11 cellular contexts compared by ENCODE assay signal in the genomic region with DNA sequence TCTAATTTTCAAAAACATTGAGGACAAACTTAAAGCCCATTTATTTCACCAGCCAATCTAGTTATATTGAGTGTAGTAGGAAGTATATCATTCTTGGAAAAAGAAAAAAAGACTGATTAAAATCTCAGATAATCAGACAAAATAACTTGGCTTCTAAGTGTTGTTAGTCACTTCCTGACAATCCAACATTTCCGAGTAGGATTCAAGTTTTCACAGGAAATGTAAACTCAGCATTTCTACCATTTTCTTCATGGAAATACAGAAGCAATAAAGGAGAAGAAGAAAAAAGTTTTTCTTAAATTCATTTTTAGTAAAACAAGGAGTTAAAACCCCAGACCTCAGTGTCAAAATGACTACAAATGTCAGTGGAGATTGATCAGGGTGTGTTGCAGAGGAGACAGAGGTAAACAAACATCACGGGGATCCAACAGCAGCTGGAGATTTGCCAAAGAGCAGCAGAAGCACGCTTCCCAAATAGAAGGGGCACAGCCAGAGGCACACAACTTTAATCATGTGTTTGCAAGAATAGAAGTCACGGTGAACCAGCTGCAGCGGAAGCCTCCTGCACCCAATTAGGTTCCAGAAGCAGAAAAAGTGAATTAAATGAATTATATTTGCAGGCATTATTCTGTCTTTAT.
A peak's percentile ranks its signal among the peaks of the same experiment; 100 is the strongest.
DNase-seq lines count a peak whose midpoint lies in the region; ATAC-seq and TF ChIP-seq lines count a peak whose summit lies in the region.
"Had no signal": no experiment of that assay in that cellular context is flagged by ENCODE, and none has a peak within 500 bp of the region (broad histone marks: within the 10 kb centered on the region; RNA-seq: fewer than 3 reads in every experiment).

No MANE protein-coding gene starts in this region.

- no peaks in the 10 kb centered on the region for H3K36me3 ChIP-seq in A673 (ENCODE audit: insufficient read depth, low read length, poor library complexity, severe bottlenecking)
- H3K36me3 ChIP-seq: colonic mucosa, heart right ventricle had no signal

- TF ChIP-seq CTCF in A673 (conservative IDR thresholded peaks at IDR 0.05; ENCODE audit: low read depth, low read length) (no peak), choroid plexus epithelial cell (conservative IDR thresholded peaks at IDR 0.05; ENCODE audit: low read depth, low read length) (no peak)

- CTCF ChIA-PET in A673 (lab: Charles Lee) = no interaction called here

- peak overlapping the region; percentile 57 for H3K27ac ChIP-seq in A673 (ENCODE audit: low read depth, low read length, poor library complexity, severe bottlenecking)
- H3K27ac ChIP-seq: C4-2B, colonic mucosa, heart right ventricle had no signal

- POLR2A ChIA-PET in A673 (lab: Charles Lee; ENCODE audit: low non-redundant PET) = no interaction called here

- DNase-seq in A673 (ENCODE audit: low spot score) (peak; percentile 79), HT-29 (ENCODE audit: low spot score) (peak; percentile 4), NCI-H774 (lab: John Stamatoyannopoulos, UW) (peak; percentile 66), choroid plexus epithelial cell (ENCODE audit: low read depth) (peak; percentile 30), NCI-H1436 (lab: John Stamatoyannopoulos, UW) (no peak), hepatic stellate cell (ENCODE audit: low spot score) (no peak)
- DNase-seq: colonic mucosa, heart right ventricle had no signal

- H3K4me1 ChIP-seq in A673 (ENCODE audit: insufficient read depth, low read length, poor library complexity, severe bottlenecking) = peaks cover 4% of the 10 kb centered on the region
- H3K4me1 ChIP-seq: colonic mucosa had no signal

- no TSS peak for BruUV-seq in A673 (replicated peaks; lab: Mats Ljungman, UMichigan)

- no peaks in the 10 kb centered on the region for H3K27me3 ChIP-seq in A673 (replicated peaks; ENCODE audit: insufficient read depth, low read depth, low read length, poor library complexity)
- H3K27me3 ChIP-seq: colonic mucosa had no signal

- ATAC-seq in GM21447 (IDR thresholded peaks at IDR 0.05; ENCODE audit: unreplicated experiment) = no peak
- ATAC-seq in GM18520 (IDR thresholded peaks at IDR 0.05; ENCODE audit: unreplicated experiment) = no peak
- ATAC-seq: heart right ventricle had no signal

- H3K4me3 ChIP-seq in A673 (ENCODE audit: low read depth, low read length, poor library complexity, severe bottlenecking) (peak overlapping the region; percentile 8), choroid plexus epithelial cell (ENCODE audit: low read depth, low read length) (no peak overlapping the region)
- H3K4me3 ChIP-seq: colonic mucosa, heart right ventricle had no signal

- no peaks in the 10 kb centered on the region for H3K9me3 ChIP-seq in A673 (ENCODE audit: low read depth, low read length, poor library complexity, severe bottlenecking)
- H3K9me3 ChIP-seq: colonic mucosa had no signal

- intact Hi-C loops in A673 (cut with micrococcal nuclease; ENCODE audit: unreplicated experiment) = no loop called here

Comparison
In these comparisons a context has a peak if more than half of its experiments do, and no peak if none do; other contexts are left out.
1. DNase-seq: peak in A673 (single experiment), HT-29 (single experiment), NCI-H774 (single experiment) and choroid plexus epithelial cell (single experiment); none in NCI-H1436 (single experiment) and hepatic stellate cell (single experiment).